In the genomic region with DNA sequence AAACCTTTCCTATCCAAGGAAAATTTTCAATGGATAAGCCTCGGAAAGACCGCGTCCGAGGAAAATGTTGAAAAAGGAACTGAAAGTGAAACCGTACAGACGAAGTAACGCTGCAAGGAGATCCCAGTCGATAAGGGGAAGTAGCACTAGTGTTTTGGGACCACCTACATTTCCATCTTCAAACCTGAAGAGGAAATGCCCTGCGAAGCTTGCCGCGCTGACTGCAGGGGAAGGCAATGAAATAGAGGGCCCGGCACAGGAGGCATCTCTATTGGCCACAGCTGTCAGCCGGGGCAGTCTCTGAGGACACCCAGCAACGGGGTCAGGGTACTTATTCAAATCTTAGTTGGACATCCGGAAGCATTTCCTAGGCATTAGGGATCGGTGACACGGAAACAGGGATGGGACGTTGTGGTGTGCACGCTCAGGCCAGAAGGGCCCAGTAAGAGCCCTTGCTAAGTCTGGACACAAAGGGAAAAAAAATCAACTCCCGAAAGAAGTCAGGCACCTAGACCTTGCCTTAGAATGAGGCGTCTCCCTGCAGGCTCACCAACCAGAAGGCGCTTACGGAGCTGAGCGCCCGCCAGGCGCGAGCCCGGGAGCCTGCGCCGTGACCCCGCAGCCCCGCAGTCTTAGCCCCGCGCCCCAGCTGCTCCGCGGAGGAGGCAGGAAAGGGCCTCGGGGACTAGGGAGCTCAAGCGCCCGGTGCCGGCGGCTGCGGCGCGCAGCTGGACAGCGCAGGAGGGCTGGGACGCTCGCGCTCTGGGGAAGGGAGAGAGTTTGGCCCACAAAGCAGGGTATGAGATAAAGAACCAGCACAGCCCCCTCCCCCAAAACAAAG, we compare ENCODE assay signal across 1 cellular context.
TF ChIP-seq lines count a peak whose summit lies in the region.

No MANE protein-coding gene starts in this region.

TF ChIP-seq in liver, 16 proteins besides CTCF, POLR2A, EP300 and RAD21:
- TF ChIP-seq, protein P1, sequence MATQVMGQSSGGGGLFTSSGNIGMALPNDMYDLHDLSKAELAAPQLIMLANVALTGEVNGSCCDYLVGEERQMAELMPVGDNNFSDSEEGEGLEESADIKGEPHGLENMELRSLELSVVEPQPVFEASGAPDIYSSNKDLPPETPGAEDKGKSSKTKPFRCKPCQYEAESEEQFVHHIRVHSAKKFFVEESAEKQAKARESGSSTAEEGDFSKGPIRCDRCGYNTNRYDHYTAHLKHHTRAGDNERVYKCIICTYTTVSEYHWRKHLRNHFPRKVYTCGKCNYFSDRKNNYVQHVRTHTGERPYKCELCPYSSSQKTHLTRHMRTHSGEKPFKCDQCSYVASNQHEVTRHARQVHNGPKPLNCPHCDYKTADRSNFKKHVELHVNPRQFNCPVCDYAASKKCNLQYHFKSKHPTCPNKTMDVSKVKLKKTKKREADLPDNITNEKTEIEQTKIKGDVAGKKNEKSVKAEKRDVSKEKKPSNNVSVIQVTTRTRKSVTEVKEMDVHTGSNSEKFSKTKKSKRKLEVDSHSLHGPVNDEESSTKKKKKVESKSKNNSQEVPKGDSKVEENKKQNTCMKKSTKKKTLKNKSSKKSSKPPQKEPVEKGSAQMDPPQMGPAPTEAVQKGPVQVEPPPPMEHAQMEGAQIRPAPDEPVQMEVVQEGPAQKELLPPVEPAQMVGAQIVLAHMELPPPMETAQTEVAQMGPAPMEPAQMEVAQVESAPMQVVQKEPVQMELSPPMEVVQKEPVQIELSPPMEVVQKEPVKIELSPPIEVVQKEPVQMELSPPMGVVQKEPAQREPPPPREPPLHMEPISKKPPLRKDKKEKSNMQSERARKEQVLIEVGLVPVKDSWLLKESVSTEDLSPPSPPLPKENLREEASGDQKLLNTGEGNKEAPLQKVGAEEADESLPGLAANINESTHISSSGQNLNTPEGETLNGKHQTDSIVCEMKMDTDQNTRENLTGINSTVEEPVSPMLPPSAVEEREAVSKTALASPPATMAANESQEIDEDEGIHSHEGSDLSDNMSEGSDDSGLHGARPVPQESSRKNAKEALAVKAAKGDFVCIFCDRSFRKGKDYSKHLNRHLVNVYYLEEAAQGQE (IDR thresholded peaks at IDR 0.05), result peak; percentile 55
- no peak for TF ChIP-seq FOXA2 (IDR thresholded peaks at IDR 0.05)
- peak; percentile 24 for TF ChIP-seq HNF4G (IDR thresholded peaks at IDR 0.05)
- TF ChIP-seq, protein P2, sequence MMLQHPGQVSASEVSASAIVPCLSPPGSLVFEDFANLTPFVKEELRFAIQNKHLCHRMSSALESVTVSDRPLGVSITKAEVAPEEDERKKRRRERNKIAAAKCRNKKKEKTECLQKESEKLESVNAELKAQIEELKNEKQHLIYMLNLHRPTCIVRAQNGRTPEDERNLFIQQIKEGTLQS (IDR thresholded peaks at IDR 0.05), result no peak
- TF ChIP-seq, protein P3, sequence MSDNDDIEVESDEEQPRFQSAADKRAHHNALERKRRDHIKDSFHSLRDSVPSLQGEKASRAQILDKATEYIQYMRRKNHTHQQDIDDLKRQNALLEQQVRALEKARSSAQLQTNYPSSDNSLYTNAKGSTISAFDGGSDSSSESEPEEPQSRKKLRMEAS (IDR thresholded peaks at IDR 0.05), result peak; percentile 59
- TF ChIP-seq TAF1 (conservative IDR thresholded peaks at IDR 0.05), result peak; percentile 82
- TF ChIP-seq FOXA1 (IDR thresholded peaks at IDR 0.05), result no peak
- no peak for TF ChIP-seq JUND (IDR thresholded peaks at IDR 0.05)
- TF ChIP-seq SP1 (IDR thresholded peaks at IDR 0.05), result peak; percentile 56
- peak; percentile 43 to 44 for TF ChIP-seq HNF4A (conservative IDR thresholded peaks at IDR 0.05)
- TF ChIP-seq, protein P4, sequence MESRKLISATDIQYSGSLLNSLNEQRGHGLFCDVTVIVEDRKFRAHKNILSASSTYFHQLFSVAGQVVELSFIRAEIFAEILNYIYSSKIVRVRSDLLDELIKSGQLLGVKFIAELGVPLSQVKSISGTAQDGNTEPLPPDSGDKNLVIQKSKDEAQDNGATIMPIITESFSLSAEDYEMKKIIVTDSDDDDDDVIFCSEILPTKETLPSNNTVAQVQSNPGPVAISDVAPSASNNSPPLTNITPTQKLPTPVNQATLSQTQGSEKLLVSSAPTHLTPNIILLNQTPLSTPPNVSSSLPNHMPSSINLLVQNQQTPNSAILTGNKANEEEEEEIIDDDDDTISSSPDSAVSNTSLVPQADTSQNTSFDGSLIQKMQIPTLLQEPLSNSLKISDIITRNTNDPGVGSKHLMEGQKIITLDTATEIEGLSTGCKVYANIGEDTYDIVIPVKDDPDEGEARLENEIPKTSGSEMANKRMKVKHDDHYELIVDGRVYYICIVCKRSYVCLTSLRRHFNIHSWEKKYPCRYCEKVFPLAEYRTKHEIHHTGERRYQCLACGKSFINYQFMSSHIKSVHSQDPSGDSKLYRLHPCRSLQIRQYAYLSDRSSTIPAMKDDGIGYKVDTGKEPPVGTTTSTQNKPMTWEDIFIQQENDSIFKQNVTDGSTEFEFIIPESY (IDR thresholded peaks at IDR 0.05), result no peak
- TF ChIP-seq GABPA (IDR thresholded peaks at IDR 0.05 in 1 of 2, conservative IDR thresholded peaks at IDR 0.05 in 1 of 2), result peak in 1 of 2 donors; percentile 76
- peak in 1 of 2 donors; percentile 42 for TF ChIP-seq EGR1 (IDR thresholded peaks at IDR 0.05; ENCODE audit: low read depth in 2 of 2)
- no peak for TF ChIP-seq YY1 (IDR thresholded peaks at IDR 0.05)
- peak; percentile 59 for TF ChIP-seq NR2F2 (IDR thresholded peaks at IDR 0.05)
- peak; percentile 59 to 62 for TF ChIP-seq RXRA (IDR thresholded peaks at IDR 0.05)
